8 cellular contexts compared by ENCODE assay signal in genomic region chr2:99337931-99338580, GRCh38. TPM values are rescaled to one million over a fixed set of nuclear protein-coding genes. Genes with fewer than 3 reads are reported as not detected.
DNase-seq lines count a peak whose midpoint lies in the region; ATAC-seq, FAIRE-seq and TF ChIP-seq lines count a peak whose summit lies in the region.

No MANE protein-coding gene starts in this region.

- no peak for TF ChIP-seq POLR2A in gastroesophageal sphincter (IDR thresholded peaks at IDR 0.05)

- H3K9me3 ChIP-seq in SJCRH30 (replicated peaks) (no peaks in the 10 kb centered on the region), gastroesophageal sphincter (no peaks in the 10 kb centered on the region), small intestine (ENCODE audit: control insufficient read depth, low read depth) (no peaks in the 10 kb centered on the region)

- 1 to 3% methylated on average over 13 to 20 of the region's 20 CpGs for WGBS in gastroesophageal sphincter (ENCODE audit: low coverage in 1 of 2), 2 donors
- WGBS in small intestine, 3 donors, result 1% methylated on average over 20 of the region's 20 CpGs

- H3K27me3 ChIP-seq in SJCRH30, result no peaks in the 10 kb centered on the region
- H3K27me3 ChIP-seq in gastroesophageal sphincter, result no peaks in the 10 kb centered on the region
- no peaks in the 10 kb centered on the region for H3K27me3 ChIP-seq in small intestine (ENCODE audit: control insufficient read depth in 2 of 2, insufficient read depth in 2 of 2, low read length in 2 of 2)

- H3K36me3 ChIP-seq in SJCRH30 (0 out of 2 replicates have a peak, but pooled peaks cover 2% of the 10 kb centered on the region), gastroesophageal sphincter (peaks cover 0 to 2% of the 10 kb centered on the region in 2 donors), small intestine (ENCODE audit: control insufficient read depth in 2 of 2, insufficient read depth in 2 of 2, low read length in 2 of 2) (no peaks in the 10 kb centered on the region)

- TF ChIP-seq EP300 in gastroesophageal sphincter (IDR thresholded peaks at IDR 0.05), result no peak

- peak; percentile 12 for DNase-seq in NCI-H1694 treated with DMSO at 0.1 percent for 48 hours (lab: John Stamatoyannopoulos, UW)
- DNase-seq in NCI-H1694 (lab: John Stamatoyannopoulos, UW), result no peak
- peak in 1 of 2 experiments; percentile 17 for DNase-seq in SJCRH30
- no peak for DNase-seq in small intestine
- no peak for DNase-seq in stimulated activated CD4-positive, alpha-beta T cell treated with anti-CD3 and anti-CD28 coated beads, Interleukin-4, amount 100 ng/mL, for 1 hour
- no peak for DNase-seq in inferior parietal cortex (ENCODE audit: extremely low spot score)

- no peak for FAIRE-seq in small intestine (lab: Jason Lieb, UNC)

- H3K27ac ChIP-seq in SJCRH30, result peak overlapping the region; percentile 90
- peak overlapping the region; percentile 85 to 93 (median 89) for H3K27ac ChIP-seq in gastroesophageal sphincter
- peak overlapping the region; percentile 50 to 90 for H3K27ac ChIP-seq in small intestine (ENCODE audit: low read depth in 1 of 2, low read length in 1 of 2)

- H3K4me3 ChIP-seq in SJCRH30 (peak overlapping the region; percentile 79), gastroesophageal sphincter (peak overlapping the region; percentile 85 to 95), small intestine (ENCODE audit: low read depth in 1 of 2, low read length in 2 of 2) (peak overlapping the region; percentile 79 to 86)

- TF ChIP-seq CTCF in gastroesophageal sphincter (IDR thresholded peaks at IDR 0.05), result no peak

- H3K4me1 ChIP-seq in SJCRH30, result peaks cover 3% of the 10 kb centered on the region; the same call in 1 of the 2 replicates
- peaks cover 8 to 59% (median 16%) of the 10 kb centered on the region in 3 donors for H3K4me1 ChIP-seq in gastroesophageal sphincter
- peaks cover 0 to 3% of the 10 kb centered on the region in 2 donors for H3K4me1 ChIP-seq in small intestine (ENCODE audit: control insufficient read depth in 2 of 2, insufficient read depth in 1 of 2, low read depth in 1 of 2, low read length in 1 of 2)

- ATAC-seq in HG03039 (IDR thresholded peaks at IDR 0.05; ENCODE audit: unreplicated experiment) (peak; percentile 0), gastroesophageal sphincter (no peak)

RNA-seq across cellular contexts. Expression of gene EIF5B, which starts 0.9 kb away (rescaled TPM):
- 37.2 and 46.6 TPM in 2 replicates for total RNA-seq in SJCRH30 (2014; rRNA removed; shearing (Covaris generic))
- total RNA-seq in gastroesophageal sphincter, result 10 to 100 TPM; 36.8 to 55.4 (median 45.6) TPM
- polyA plus RNA-seq in small intestine, result 10 to 100 TPM; 21.0 to 38.6 (median 25.5) TPM

RNA-seq across cellular contexts. Expression of gene TXNDC9, which starts 1.9 kb away (rescaled TPM):
- total RNA-seq in SJCRH30 (2014; rRNA removed; shearing (Covaris generic)), result 49.4 and 52.2 TPM in 2 replicates
- 10 to 100 TPM; 19.0 to 32.8 (median 29.6) TPM for total RNA-seq in gastroesophageal sphincter
- 10 to 100 TPM; 25.9 to 34.0 (median 33.3) TPM for polyA plus RNA-seq in small intestine

RNA-seq across cellular contexts. Expression of gene LYG1, which starts 37.1 kb away (rescaled TPM):
- 0.61 and 1.3 TPM in 2 replicates for total RNA-seq in SJCRH30 (2014; rRNA removed; shearing (Covaris generic))
- total RNA-seq in gastroesophageal sphincter, result 1 to 10 TPM in 1 of 4 donors, under 1 TPM in 1, not detected in 2; 0.58 to 1.2 TPM
- 10 to 100 TPM in 1 of 3 donors, 1 to 10 TPM in 2; 1.5 to 14.3 (median 5.4) TPM for polyA plus RNA-seq in small intestine
